Comparison of ENCODE assay signal across 8 cellular contexts in the genomic region with DNA sequence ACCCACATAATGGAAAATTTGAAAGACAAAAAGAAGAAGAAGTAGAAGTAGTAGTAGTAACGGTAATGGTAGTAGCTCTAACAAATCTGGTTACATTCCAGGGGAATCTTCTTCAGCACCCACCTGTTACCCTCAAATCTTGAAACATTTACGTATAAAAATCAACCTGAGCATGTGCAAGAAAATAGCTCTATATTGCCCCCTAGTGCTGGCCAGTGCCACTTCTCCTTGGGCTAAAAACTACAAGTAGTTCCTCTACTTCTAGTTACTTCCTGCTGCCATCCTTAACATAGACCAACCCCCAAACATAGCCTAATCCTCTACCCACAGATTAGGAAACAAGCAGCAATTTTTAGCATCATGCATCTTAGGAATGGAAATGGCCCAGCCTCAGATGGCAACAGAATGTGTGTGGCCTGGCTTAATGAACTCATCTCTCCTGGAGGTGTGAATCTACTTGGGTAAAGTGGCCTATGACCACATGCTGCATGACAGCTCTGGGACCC. TPM values are rescaled to one million over a fixed set of nuclear protein-coding genes. Genes with fewer than 3 reads are reported as not detected.
A peak's percentile ranks its signal among the peaks of the same experiment; 100 is the strongest.
DNase-seq lines count a peak whose midpoint lies in the region; ATAC-seq and TF ChIP-seq lines count a peak whose summit lies in the region.

No MANE protein-coding gene starts in this region.

- no peaks in the 10 kb centered on the region for H3K36me3 ChIP-seq in OCI-LY1 (ENCODE audit: insufficient read depth, low read length)
- no peaks in the 10 kb centered on the region for H3K36me3 ChIP-seq in right lobe of liver
- H3K36me3 ChIP-seq in testis (ENCODE audit: low read depth, missing control alignments) = no peaks in the 10 kb centered on the region

- H3K27ac ChIP-seq in OCI-LY1 (ENCODE audit: low read depth, low read length, poor library complexity, severe bottlenecking) (no peak overlapping the region), right lobe of liver (no peak overlapping the region), testis (no peak overlapping the region)

- H3K27me3 ChIP-seq in OCI-LY1 (ENCODE audit: insufficient read depth, low read length) = no peaks in the 10 kb centered on the region
- H3K27me3 ChIP-seq in right lobe of liver = no peaks in the 10 kb centered on the region
- no peaks in the 10 kb centered on the region for H3K27me3 ChIP-seq in testis

- no peak overlapping the region for H3K9ac ChIP-seq in OCI-LY1 (ENCODE audit: low read length)

- DNase-seq in DMS114 treated with DMSO at 0.1 percent for 48 hours (lab: John Stamatoyannopoulos, UW; ENCODE audit: unreplicated experiment) = peak; percentile 94
- peak; percentile 91 for DNase-seq in choroid plexus epithelial cell (ENCODE audit: low read depth)
- peak in 2 of 3 donors; percentile 26 to 61 for DNase-seq in right lobe of liver
- DNase-seq in testis = peak; percentile 79
- no peak for DNase-seq in NCI-H774 (lab: John Stamatoyannopoulos, UW)

- no peak overlapping the region for H3K4me2 ChIP-seq in OCI-LY1 (ENCODE audit: low read length)

- no peak overlapping the region for H2AFZ ChIP-seq in OCI-LY1 (ENCODE audit: low read length)

- TF ChIP-seq CTCF in OCI-LY1 (IDR thresholded peaks at IDR 0.05; ENCODE audit: low read length) = peak; percentile 78
- TF ChIP-seq CTCF in choroid plexus epithelial cell (conservative IDR thresholded peaks at IDR 0.05; ENCODE audit: low read depth, low read length) = peak; percentile 87
- peak; percentile 82 to 87 (median 82) for TF ChIP-seq CTCF in right lobe of liver (IDR thresholded peaks at IDR 0.05)
- TF ChIP-seq CTCF in testis (IDR thresholded peaks at IDR 0.05) = peak; percentile 52 to 76 (median 73)

- no peaks in the 10 kb centered on the region for H3K79me2 ChIP-seq in OCI-LY1 (ENCODE audit: insufficient read depth, low read length)

- H3K9me3 ChIP-seq in OCI-LY1 (ENCODE audit: low read length) = no peaks in the 10 kb centered on the region
- no peaks in the 10 kb centered on the region for H3K9me3 ChIP-seq in right lobe of liver
- no peaks in the 10 kb centered on the region for H3K9me3 ChIP-seq in testis

- no peaks in the 10 kb centered on the region for H3K9me2 ChIP-seq in OCI-LY1 (ENCODE audit: low read depth, low read length)

- 3% methylated on average over 2 of the region's 2 CpGs for WGBS in right lobe of liver (ENCODE audit: insufficient coverage, low coverage, low lambda C conversion rate, missing lambda C conversion rate)
- 23 to 25% methylated on average over 2 of the region's 2 CpGs for WGBS in testis, 2 donors

- ATAC-seq in GM19452 (IDR thresholded peaks at IDR 0.05; ENCODE audit: unreplicated experiment) = peak; percentile 58
- peak; percentile 68 for ATAC-seq in HG03565 (IDR thresholded peaks at IDR 0.05; ENCODE audit: unreplicated experiment)
- peak; percentile 15 to 46 (median 36) for ATAC-seq in right lobe of liver

- TF ChIP-seq POLR2A in right lobe of liver (IDR thresholded peaks at IDR 0.05) (no peak), testis (IDR thresholded peaks at IDR 0.05) (no peak)

- H3K4me3 ChIP-seq in OCI-LY1 (ENCODE audit: low read depth, low read length, poor library complexity, severe bottlenecking) (no peak overlapping the region), choroid plexus epithelial cell (ENCODE audit: low read depth, low read length) (peak overlapping the region; percentile 72), right lobe of liver (peak overlapping the region in 2 of 3 donors; percentile 8 to 67), testis (no peak overlapping the region)

- H3K4me1 ChIP-seq in OCI-LY1 (ENCODE audit: insufficient read depth, low read length, severe bottlenecking) (no peaks in the 10 kb centered on the region), right lobe of liver (peaks cover 0 to 39% (median 11%) of the 10 kb centered on the region in 4 donors), testis (peaks cover 9% of the 10 kb centered on the region)

- H3F3A ChIP-seq in OCI-LY1 (ENCODE audit: insufficient read depth, low read length) = no peaks in the 10 kb centered on the region

- no peaks in the 10 kb centered on the region for H4K20me1 ChIP-seq in OCI-LY1 (ENCODE audit: insufficient read depth, low read length)

- intact Hi-C loops in right lobe of liver (cut with DNase I) = no loop called here
- intact Hi-C loops in testis (cut with DNase I; ENCODE audit: low total_unique reads) = no loop called here

RNA-seq across cellular contexts. Expression of gene PDGFC, which starts 3.1 kb away (rescaled TPM):
- total RNA-seq in right lobe of liver (10 to 100 TPM in 3 of 6 experiments, 1 to 10 TPM in 3; 6.6 to 19.0 (median 10.3) TPM), testis (1 to 10 TPM; 7.8 to 9.4 TPM)
- 13.8 TPM for polyA plus RNA-seq in testis (ENCODE audit: insufficient read depth, low read depth, low replicate concordance)

Comparison
In these comparisons a context has a peak if more than half of its experiments do, and no peak if none do; other contexts are left out.
1. H3K4me3 ChIP-seq: peak in choroid plexus epithelial cell (single experiment) and right lobe of liver (2 of 3); none in OCI-LY1 (single experiment) and testis (0 of 2).
2. Peak in every context shown above with its lines, with median percentiles within 50 percentile points of each other: ATAC-seq and CTCF ChIP-seq.